Comparison of ENCODE assay signal across 1 cellular context in genomic region chr9:136565075-136565721, GRCh38.
TF ChIP-seq lines count a peak whose summit lies in the region.

No MANE protein-coding gene starts in this region.

TF ChIP-seq in IMR-90, 13 proteins besides CTCF, POLR2A, EP300 and RAD21:
- TF ChIP-seq MAFK (IDR thresholded peaks at IDR 0.05; ENCODE audit: low read depth, low read length) (no peak), BHLHE40 (IDR thresholded peaks at IDR 0.05; ENCODE audit: low read depth, low read length) (no peak), CEBPB (IDR thresholded peaks at IDR 0.05; ENCODE audit: low read depth, low read length) (no peak), CHD1 (IDR thresholded peaks at IDR 0.05; ENCODE audit: low read depth, low read length) (no peak), MXI1 (IDR thresholded peaks at IDR 0.05; ENCODE audit: borderline replicate concordance, low read depth, low read length) (no peak)
TF ChIP-seq in IMR-90: peak in this region for 0.
